ENCODE assay signal across 1 cellular context in genomic region chr2:108621087-108621559, GRCh38.
TF ChIP-seq lines count a peak whose summit lies in the region.

No MANE protein-coding gene starts in this region.

TF ChIP-seq in K562, 482 proteins besides CTCF, POLR2A, EP300 and RAD21 (continued from another document and continues in another):
- TF ChIP-seq POLR2B (IDR thresholded peaks at IDR 0.05; ENCODE audit: low read depth, partially characterized antibody) (no peak), HMGXB4 (CRISPR knock-in tag; IDR thresholded peaks at IDR 0.05) (no peak), FOXP1 (CRISPR knock-in tag; IDR thresholded peaks at IDR 0.05) (0 out of 2 replicates have a peak, but pooled peaks have one; percentile 55), CEBPB (tag; IDR thresholded peaks at IDR 0.05) (no peak), MYNN (IDR thresholded peaks at IDR 0.05) (0 out of 2 replicates have a peak, but pooled peaks have one; percentile 37), MYNN (CRISPR knock-in tag; IDR thresholded peaks at IDR 0.05) (no peak), IRF9 (tag; IDR thresholded peaks at IDR 0.05) (no peak), ZBTB2 (IDR thresholded peaks at IDR 0.05) (peak; percentile 65; the same call in 1 of the 2 replicates), TAF15 (IDR thresholded peaks at IDR 0.05; ENCODE audit: low read depth, low read length) (no peak), SMAD2 (IDR thresholded peaks at IDR 0.05; ENCODE audit: low read depth, low read length) (no peak), EHMT2 (IDR thresholded peaks at IDR 0.05) (0 out of 2 replicates have a peak, but pooled peaks have one; percentile 37), SMC3 (conservative IDR thresholded peaks at IDR 0.05; ENCODE audit: insufficient read depth, low read depth, low read length) (no peak), MECOM (CRISPR knock-in tag; IDR thresholded peaks at IDR 0.05) (peak; percentile 72), VEZF1 (CRISPR knock-in tag; IDR thresholded peaks at IDR 0.05) (peak; percentile 81), ARID2 (IDR thresholded peaks at IDR 0.05) (0 out of 2 replicates have a peak, but pooled peaks have one; percentile 37), ZNF133 (CRISPR knock-in tag; IDR thresholded peaks at IDR 0.05) (no peak), ZNF655 (CRISPR knock-in tag; IDR thresholded peaks at IDR 0.05) (no peak), STAG1 (CRISPR knock-in tag; IDR thresholded peaks at IDR 0.05; ENCODE audit: borderline replicate concordance) (no peak), HDAC6 (IDR thresholded peaks at IDR 0.05; ENCODE audit: low read depth, low read length) (no peak), DPF2 (IDR thresholded peaks at IDR 0.05) (peak; percentile 90), ARID3A (IDR thresholded peaks at IDR 0.05; ENCODE audit: borderline replicate concordance, low read depth, low read length) (no peak), MTA1 (IDR thresholded peaks at IDR 0.05; ENCODE audit: borderline replicate concordance) (0 out of 2 replicates have a peak, but pooled peaks have one; percentile 33), CC2D1A (IDR thresholded peaks at IDR 0.05) (no peak), ZSCAN29 (IDR thresholded peaks at IDR 0.05) (no peak), SAP30 (IDR thresholded peaks at IDR 0.05; ENCODE audit: borderline replicate concordance, insufficient read depth, low read depth, low read length, poor library complexity, severe bottlenecking) (no peak), MTA3 (IDR thresholded peaks at IDR 0.05; ENCODE audit: borderline replicate concordance) (no peak), GATAD2A (IDR thresholded peaks at IDR 0.05) (0 out of 2 replicates have a peak, but pooled peaks have one; percentile 38), ARID4B (CRISPR knock-in tag; IDR thresholded peaks at IDR 0.05) (peak; percentile 33; the same call in 1 of the 2 replicates), ZBTB33 (CRISPR knock-in tag; IDR thresholded peaks at IDR 0.05) (no peak), NR0B1 (IDR thresholded peaks at IDR 0.05; ENCODE audit: partially characterized antibody) (no peak), ZNF507 (tag; conservative IDR thresholded peaks at IDR 0.05) (no peak), HLTF (IDR thresholded peaks at IDR 0.05) (no peak), NFE2L1 (tag; IDR thresholded peaks at IDR 0.05; ENCODE audit: borderline replicate concordance, low read depth) (no peak), RCOR1 (IDR thresholded peaks at IDR 0.05; ENCODE audit: borderline replicate concordance in 1 of 2, low read depth in 2 of 2, low read length in 2 of 2) (peak in 1 of 2 experiments; percentile 19; a peak in 1 of 4 replicates), TGIF2 (CRISPR knock-in tag; IDR thresholded peaks at IDR 0.05) (no peak), GTF2F1 (IDR thresholded peaks at IDR 0.05; ENCODE audit: low read depth, low read length) (no peak), IFI16 (CRISPR knock-in tag; IDR thresholded peaks at IDR 0.05) (no peak), KHSRP (IDR thresholded peaks at IDR 0.05) (no peak), PML (IDR thresholded peaks at IDR 0.05; ENCODE audit: low read length) (no peak), SMAD4 (CRISPR knock-in tag; conservative IDR thresholded peaks at IDR 0.05) (0 out of 2 replicates have a peak, but pooled peaks have one; percentile 40), DACH1 (IDR thresholded peaks at IDR 0.05; ENCODE audit: partially characterized antibody) (no peak), CREM (IDR thresholded peaks at IDR 0.05; ENCODE audit: low read depth) (peak; percentile 68)
- TF ChIP-seq, protein P1, sequence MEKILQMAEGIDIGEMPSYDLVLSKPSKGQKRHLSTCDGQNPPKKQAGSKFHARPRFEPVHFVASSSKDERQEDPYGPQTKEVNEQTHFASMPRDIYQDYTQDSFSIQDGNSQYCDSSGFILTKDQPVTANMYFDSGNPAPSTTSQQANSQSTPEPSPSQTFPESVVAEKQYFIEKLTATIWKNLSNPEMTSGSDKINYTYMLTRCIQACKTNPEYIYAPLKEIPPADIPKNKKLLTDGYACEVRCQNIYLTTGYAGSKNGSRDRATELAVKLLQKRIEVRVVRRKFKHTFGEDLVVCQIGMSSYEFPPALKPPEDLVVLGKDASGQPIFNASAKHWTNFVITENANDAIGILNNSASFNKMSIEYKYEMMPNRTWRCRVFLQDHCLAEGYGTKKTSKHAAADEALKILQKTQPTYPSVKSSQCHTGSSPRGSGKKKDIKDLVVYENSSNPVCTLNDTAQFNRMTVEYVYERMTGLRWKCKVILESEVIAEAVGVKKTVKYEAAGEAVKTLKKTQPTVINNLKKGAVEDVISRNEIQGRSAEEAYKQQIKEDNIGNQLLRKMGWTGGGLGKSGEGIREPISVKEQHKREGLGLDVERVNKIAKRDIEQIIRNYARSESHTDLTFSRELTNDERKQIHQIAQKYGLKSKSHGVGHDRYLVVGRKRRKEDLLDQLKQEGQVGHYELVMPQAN (IDR thresholded peaks at IDR 0.05; ENCODE audit: borderline replicate concordance): peak; percentile 55; the same call in 1 of the 2 replicates
- TF ChIP-seq, protein P2, sequence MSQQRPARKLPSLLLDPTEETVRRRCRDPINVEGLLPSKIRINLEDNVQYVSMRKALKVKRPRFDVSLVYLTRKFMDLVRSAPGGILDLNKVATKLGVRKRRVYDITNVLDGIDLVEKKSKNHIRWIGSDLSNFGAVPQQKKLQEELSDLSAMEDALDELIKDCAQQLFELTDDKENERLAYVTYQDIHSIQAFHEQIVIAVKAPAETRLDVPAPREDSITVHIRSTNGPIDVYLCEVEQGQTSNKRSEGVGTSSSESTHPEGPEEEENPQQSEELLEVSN (IDR thresholded peaks at IDR 0.05; ENCODE audit: borderline replicate concordance in 1 of 2, extremely low read depth in 1 of 2, insufficient read depth in 1 of 2, insufficient read length in 1 of 2, low read depth in 1 of 2, low read length in 1 of 2, poor library complexity in 1 of 2, severe bottlenecking in 1 of 2): peak in 1 of 2 experiments; percentile 59
